In genomic region chrX:133482345-133483041, GRCh38 we compare ENCODE assay signal across 20 cellular contexts.
DNase-seq lines count a peak whose midpoint lies in the region; ATAC-seq and TF ChIP-seq lines count a peak whose summit lies in the region.
"Had no signal": no experiment of that assay in that cellular context is flagged by ENCODE, and none has a peak within 500 bp of the region (broad histone marks: within the 10 kb centered on the region; RNA-seq: fewer than 3 reads in every experiment).

No MANE protein-coding gene starts in this region.

- H3K27me3 ChIP-seq in MG63 = no peaks in the 10 kb centered on the region
- no peaks in the 10 kb centered on the region for H3K27me3 ChIP-seq in mesenchymal stem cell (ENCODE audit: control insufficient read depth in 1 of 2, insufficient read depth in 1 of 2, low read length in 2 of 2)
- no peaks in the 10 kb centered on the region for H3K27me3 ChIP-seq in hepatocyte
- H3K27me3 ChIP-seq: adrenal gland had no signal

- H2AFZ ChIP-seq in mesenchymal stem cell (ENCODE audit: low read depth, low read length) (no peak overlapping the region), hepatocyte (no peak overlapping the region)

- H3K4me3 ChIP-seq in MG63 = no peak overlapping the region
- H3K4me3 ChIP-seq in epithelial cell of esophagus (ENCODE audit: low read length) = no peak overlapping the region
- no peak overlapping the region for H3K4me3 ChIP-seq in mesenchymal stem cell (ENCODE audit: insufficient read depth in 1 of 2, low read depth in 1 of 2, low read length in 2 of 2)
- H3K4me3 ChIP-seq in hepatocyte = no peak overlapping the region
- H3K4me3 ChIP-seq: adrenal gland; BLaER1 treated with 17β-estradiol and CSF1 and Interleukin-3, amounts not matched to agents 10 nM and 100 nM; left ventricle myocardium inferior; skin epidermis had no signal

- DNase-seq in MG63 (peak; percentile 80), epithelial cell of esophagus (ENCODE audit: low read depth) (peak; percentile 73), mesenchymal stem cell (peak; percentile 41), stromal cell of bone marrow (ENCODE audit: low read depth) (peak; percentile 76), NCI-H2227 treated with DMSO at 0.1 percent for 48 hours (lab: John Stamatoyannopoulos, UW) (no peak), hepatocyte (ENCODE audit: low spot score) (no peak)
- DNase-seq: effector memory CD8-positive, alpha-beta T cell; GF-D8; left ventricle myocardium inferior; NCI-H1436 treated with DMSO at 0.1 percent for 48 hours; nucleus accumbens; SK-N-SH; stimulated activated CD4-positive, alpha-beta T cell treated with anti-CD3 and anti-CD28 coated beads, Interleukin-4, amount 100 ng/mL, for 24 hours; substantia nigra; T1000 had no signal

- H4K8ac ChIP-seq in mesenchymal stem cell (ENCODE audit: low read length) = no peak overlapping the region

- H2BK15ac ChIP-seq in mesenchymal stem cell (ENCODE audit: low read depth, poor library complexity, severe bottlenecking) = no peak overlapping the region

- no peak overlapping the region for H4K91ac ChIP-seq in mesenchymal stem cell (ENCODE audit: low read length)

- no peak overlapping the region for H3K18ac ChIP-seq in mesenchymal stem cell (ENCODE audit: low read depth in 1 of 2, low read length in 2 of 2)

- no peak overlapping the region for H3K4ac ChIP-seq in mesenchymal stem cell (ENCODE audit: low read depth in 1 of 2, low read length in 2 of 2)

- H3K4me1 ChIP-seq in mesenchymal stem cell (ENCODE audit: control insufficient read depth, insufficient read depth, low read depth, low read length) = no peaks in the 10 kb centered on the region
- no peaks in the 10 kb centered on the region for H3K4me1 ChIP-seq in hepatocyte (ENCODE audit: insufficient read depth)
- H3K4me1 ChIP-seq: adrenal gland; BLaER1 treated with 17β-estradiol and CSF1 and Interleukin-3, amounts not matched to agents 10 nM and 100 nM; left ventricle myocardium inferior had no signal

- H2BK12ac ChIP-seq in mesenchymal stem cell (ENCODE audit: low read length in 2 of 2) = no peak overlapping the region

- H3K36me3 ChIP-seq in MG63 (no peaks in the 10 kb centered on the region), mesenchymal stem cell (ENCODE audit: control insufficient read depth in 1 of 2, insufficient read depth in 2 of 2, low read depth in 1 of 2, low read length in 2 of 2) (no peaks in the 10 kb centered on the region), hepatocyte (replicated peaks; ENCODE audit: insufficient read depth, low read depth) (no peaks in the 10 kb centered on the region)
- H3K36me3 ChIP-seq: adrenal gland; BLaER1 treated with 17β-estradiol and CSF1 and Interleukin-3, amounts not matched to agents 10 nM and 100 nM; left ventricle myocardium inferior had no signal

- H3K9ac ChIP-seq in mesenchymal stem cell (ENCODE audit: low read length) = peak overlapping the region; percentile 4
- H3K9ac ChIP-seq: BLaER1 treated with 17β-estradiol and CSF1 and Interleukin-3, amounts not matched to agents 10 nM and 100 nM; SK-N-SH had no signal

- TF ChIP-seq CTCF in epithelial cell of esophagus (IDR thresholded peaks at IDR 0.05; ENCODE audit: insufficient read depth, low read depth, low read length, missing control alignments) (no peak), hepatocyte (IDR thresholded peaks at IDR 0.05; ENCODE audit: poor library complexity) (no peak)

- no peak overlapping the region for H3K4me2 ChIP-seq in mesenchymal stem cell (ENCODE audit: low read length, poor library complexity, severe bottlenecking)
- no peak overlapping the region for H3K4me2 ChIP-seq in hepatocyte
- H3K4me2 ChIP-seq: BLaER1 treated with 17β-estradiol and CSF1 and Interleukin-3, amounts not matched to agents 10 nM and 100 nM; SK-N-SH had no signal

- H3K27ac ChIP-seq in mesenchymal stem cell (ENCODE audit: low read length, poor library complexity, severe bottlenecking) = no peak overlapping the region
- no peak overlapping the region for H3K27ac ChIP-seq in hepatocyte
- H3K27ac ChIP-seq: adrenal gland; BLaER1 treated with 17β-estradiol and CSF1 and Interleukin-3, amounts not matched to agents 10 nM and 100 nM; left ventricle myocardium inferior; skin epidermis had no signal

- H3K79me1 ChIP-seq in mesenchymal stem cell (replicated peaks; ENCODE audit: low read length, poor library complexity, severe bottlenecking) = no peaks in the 10 kb centered on the region

- H2BK120ac ChIP-seq in mesenchymal stem cell (ENCODE audit: low read depth, low read length) = no peak overlapping the region

- H4K20me1 ChIP-seq in hepatocyte (ENCODE audit: insufficient read depth, poor library complexity, severe bottlenecking) = no peaks in the 10 kb centered on the region

- WGBS in mesenchymal stem cell = 100% methylated on average over 2 of the region's 6 CpGs
- WGBS in hepatocyte (ENCODE audit: low lambda C conversion rate, missing lambda C conversion rate) = 54% methylated on average over 6 of the region's 6 CpGs

- no peaks in the 10 kb centered on the region for H3K79me2 ChIP-seq in hepatocyte

- H3K9me3 ChIP-seq in MG63 = no peaks in the 10 kb centered on the region
- H3K9me3 ChIP-seq in mesenchymal stem cell (ENCODE audit: control insufficient read depth, low read length) = no peaks in the 10 kb centered on the region
- no peaks in the 10 kb centered on the region for H3K9me3 ChIP-seq in hepatocyte (ENCODE audit: low read depth)
- H3K9me3 ChIP-seq: adrenal gland, left ventricle myocardium inferior, SK-N-SH had no signal

- no peak overlapping the region for H3K14ac ChIP-seq in mesenchymal stem cell (ENCODE audit: low read length in 2 of 2)

- H2BK5ac ChIP-seq in mesenchymal stem cell (ENCODE audit: low read depth, low read length, poor library complexity, severe bottlenecking) = no peak overlapping the region

- H3K23ac ChIP-seq in mesenchymal stem cell (ENCODE audit: low read length in 2 of 2) = no peak overlapping the region

- H3K9me2 ChIP-seq in hepatocyte (replicated peaks; ENCODE audit: insufficient read depth) = no peaks in the 10 kb centered on the region
- H3K9me2 ChIP-seq: SK-N-SH had no signal

- ATAC-seq in HG03280 (IDR thresholded peaks at IDR 0.05; ENCODE audit: unreplicated experiment) = no peak
- ATAC-seq: effector memory CD8-positive, alpha-beta T cell; Panc1 had no signal

- no peak overlapping the region for H2AK5ac ChIP-seq in mesenchymal stem cell (ENCODE audit: low read length, severe bottlenecking)

Comparison
In these comparisons a context has a peak if more than half of its experiments do, and no peak if none do; other contexts are left out.
1. DNase-seq: peak in MG63 (single experiment), epithelial cell of esophagus (single experiment), mesenchymal stem cell (single experiment) and stromal cell of bone marrow (single experiment); none in NCI-H2227 treated with DMSO at 0.1 percent for 48 hours (single experiment) and hepatocyte (single experiment).